20 cellular contexts compared by ENCODE assay signal in the genomic region with DNA sequence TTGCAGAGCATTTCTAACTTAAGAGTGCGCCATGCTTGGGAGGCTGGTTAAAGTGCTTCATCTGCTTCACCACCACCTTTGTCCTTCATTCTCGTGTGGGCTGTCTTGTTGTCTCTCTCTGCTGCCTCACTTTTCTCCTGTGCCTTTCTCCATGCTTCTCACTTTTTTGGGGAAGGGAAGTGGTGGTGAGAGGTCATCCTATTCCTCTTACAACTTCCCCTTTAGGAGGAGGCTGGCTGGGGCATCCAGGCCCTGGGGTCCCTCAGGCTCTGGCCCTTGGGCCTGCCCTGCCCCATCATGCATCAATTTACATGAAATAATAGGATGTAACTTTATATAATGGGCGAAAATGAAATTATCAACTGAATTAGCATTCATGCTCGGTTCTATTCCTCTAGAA. TPM values are rescaled to one million over a fixed set of nuclear protein-coding genes. Genes with fewer than 3 reads are reported as not detected.
DNase-seq lines count a peak whose midpoint lies in the region; ATAC-seq, FAIRE-seq and TF ChIP-seq lines count a peak whose summit lies in the region.
"Had no signal": no experiment of that assay in that cellular context is flagged by ENCODE, and none has a peak within 500 bp of the region (broad histone marks: within the 10 kb centered on the region; RNA-seq: fewer than 3 reads in every experiment).

No MANE protein-coding gene starts in this region.

- H3K4me2 ChIP-seq in K562 (ENCODE audit: insufficient read depth, low read length) = no peak overlapping the region

- no peak for ATAC-seq in K562
- ATAC-seq in upper lobe of right lung = peak; percentile 57

- 56% methylated on average over 4 of the region's 4 CpGs for WGBS in K562 (ENCODE audit: insufficient coverage, low coverage, missing lambda C conversion rate)

- intact Hi-C loops in K562 (cut with micrococcal nuclease) = no loop called here
- intact Hi-C loops in upper lobe of right lung (cut with DNase I) = no loop called here
- intact Hi-C loops in activated CD4-positive, alpha-beta T cell treated with anti-CD3 and anti-CD28 coated beads, Interleukin-2, amount 10 ng/mL, durations not matched to agents 24 days and 14 days (cut with micrococcal nuclease) = no loop called here

- H3K27me3 ChIP-seq in K562 (ENCODE audit: control insufficient read depth in 2 of 2, insufficient read depth in 2 of 2, low read length in 2 of 2) (no peaks in the 10 kb centered on the region), upper lobe of right lung (no peaks in the 10 kb centered on the region)

- H3K27ac ChIP-seq in K562 (ENCODE audit: extremely low read depth, low read depth, low read length) (no peak overlapping the region), upper lobe of right lung (no peak overlapping the region)
- H3K27ac ChIP-seq: C4-2B, GM23248 had no signal

- H3K9me3 Mint-ChIP-seq in activated CD4-positive, alpha-beta T cell treated with anti-CD3 and anti-CD28 coated beads, Interleukin-2, amount 10 ng/mL, durations not matched to agents 24 days and 14 days = peaks cover 3% of the 10 kb centered on the region
- H3K9me3 Mint-ChIP-seq: CD4-positive, alpha-beta memory T cell; IgD-negative memory B cell had no signal

- BruUV-seq in K562 (replicated peaks; lab: Mats Ljungman, UMichigan) = no TSS peak

- H3K4me1 Mint-ChIP-seq in activated CD4-positive, alpha-beta T cell treated with anti-CD3 and anti-CD28 coated beads, Interleukin-2, amount 10 ng/mL, durations not matched to agents 24 days and 14 days = no peaks in the 10 kb centered on the region

- TF ChIP-seq CTCF in K562 (IDR thresholded peaks at IDR 0.05 in 2 of 3, conservative IDR thresholded peaks at IDR 0.05 in 1 of 3; ENCODE audit: insufficient read depth in 2 of 3, low read depth in 1 of 3, low read length in 3 of 3) = no peak
- TF ChIP-seq CTCF in upper lobe of right lung (IDR thresholded peaks at IDR 0.05) = no peak

- H3K36me3 Mint-ChIP-seq in activated CD4-positive, alpha-beta T cell treated with anti-CD3 and anti-CD28 coated beads, Interleukin-2, amount 10 ng/mL, durations not matched to agents 24 days and 14 days (ENCODE audit: low read depth) = no peaks in the 10 kb centered on the region
- H3K36me3 Mint-ChIP-seq: CD4-positive, alpha-beta memory T cell; IgD-negative memory B cell had no signal

- no peaks in the 10 kb centered on the region for H4K20me1 ChIP-seq in K562 (replicated peaks; ENCODE audit: control insufficient read depth, insufficient read depth, low read length)

- no peak for TF ChIP-seq EP300 in K562 (IDR thresholded peaks at IDR 0.05; ENCODE audit: low read length)

- TF ChIP-seq POLR2A in K562 (conservative IDR thresholded peaks at IDR 0.05) = no peak

- in situ Hi-C loops in K562 (cut with MboI) = no loop called here

- H3K4me1 ChIP-seq in K562 (replicated peaks in 1 of 2; ENCODE audit: control insufficient read depth in 2 of 2, insufficient read depth in 2 of 2, low read length in 2 of 2) = no peaks in the 10 kb centered on the region
- H3K4me1 ChIP-seq in upper lobe of right lung = no peaks in the 10 kb centered on the region

- H3K9me1 ChIP-seq in K562 (ENCODE audit: control insufficient read depth, insufficient read depth, low read length) = no peaks in the 10 kb centered on the region

- H3K27ac Mint-ChIP-seq in activated CD4-positive, alpha-beta T cell treated with anti-CD3 and anti-CD28 coated beads, Interleukin-2, amount 10 ng/mL, durations not matched to agents 24 days and 14 days = no peak overlapping the region
- H3K27ac Mint-ChIP-seq: CD4-positive, alpha-beta memory T cell; IgD-negative memory B cell had no signal

- peak overlapping the region; percentile 69 for H2AFZ ChIP-seq in K562 (ENCODE audit: low read depth, low read length)
- H2AFZ ChIP-seq: GM23248 had no signal

- peaks cover 6% of the 10 kb centered on the region for H3K27me3 Mint-ChIP-seq in activated CD4-positive, alpha-beta T cell treated with anti-CD3 and anti-CD28 coated beads, Interleukin-2, amount 10 ng/mL, durations not matched to agents 24 days and 14 days
- H3K27me3 Mint-ChIP-seq: IgD-negative memory B cell had no signal

- H3K9me3 ChIP-seq in K562 (replicated peaks; ENCODE audit: control insufficient read depth, insufficient read depth, low read depth, low read length) (no peaks in the 10 kb centered on the region), upper lobe of right lung (no peaks in the 10 kb centered on the region)

- no peaks in the 10 kb centered on the region for H3K79me2 ChIP-seq in K562 (ENCODE audit: control insufficient read depth, insufficient read depth, low read length)

- CTCF ChIA-PET in K562 (lab: Yijun Ruan, JAX; ENCODE audit: low intra/inter-chr PET ratio) = no interaction called here

- no peak overlapping the region for H3K9ac ChIP-seq in K562 (ENCODE audit: insufficient read depth in 1 of 2, low read depth in 2 of 2, low read length in 2 of 2)
- H3K9ac ChIP-seq: GM23248 had no signal

- no peak for FAIRE-seq in K562 (lab: Jason Lieb, UNC)
- FAIRE-seq: A204.1, GM12892, GM18507, HTR-8/SVneo had no signal

- H3K4me3 ChIP-seq in K562 (no peak overlapping the region), upper lobe of right lung (no peak overlapping the region)
- H3K4me3 ChIP-seq: GM23248 had no signal

- DNase-seq in CD1c-positive myeloid dendritic cell (ENCODE audit: extremely low spot score) (peak; percentile 45), MV-4-11 (lab: John Stamatoyannopoulos, UW) (peak; percentile 51), K562 (ENCODE audit: extremely low read depth in 1 of 4, low spot score in 3 of 4) (no peak), upper lobe of right lung (no peak), HK-2 (ENCODE audit: unreplicated experiment) (no peak), NCI-H1105 (lab: John Stamatoyannopoulos, UW) (no peak)
- no peak for DNase-seq in activated CD4-positive, alpha-beta T cell treated with anti-CD3 and anti-CD28 coated beads, Interleukin-2, amount 10 ng/mL, durations not matched to agents 24 days and 14 days
- DNase-seq: AML-193; CD4-positive, alpha-beta memory T cell; DMS153; DMS79; GDM1; GM23248; HCEC 1CT had no signal

- POLR2A ChIA-PET in K562 (lab: Yijun Ruan, JAX) = no interaction called here

- TF ChIP-seq RAD21 in K562 (CRISPR knock-in tag; conservative IDR thresholded peaks at IDR 0.05 in 1 of 2, IDR thresholded peaks at IDR 0.05 in 1 of 2) = no peak

- no peaks in the 10 kb centered on the region for H3K36me3 ChIP-seq in K562 (ENCODE audit: control insufficient read depth, insufficient read depth, low read length)
- H3K36me3 ChIP-seq in upper lobe of right lung = no peaks in the 10 kb centered on the region

- no peak overlapping the region for H3K4me3 Mint-ChIP-seq in activated CD4-positive, alpha-beta T cell treated with anti-CD3 and anti-CD28 coated beads, Interleukin-2, amount 10 ng/mL, durations not matched to agents 24 days and 14 days
- H3K4me3 Mint-ChIP-seq: CD4-positive, alpha-beta memory T cell had no signal

TF ChIP-seq in K562, 482 proteins besides CTCF, POLR2A, EP300 and RAD21:
- TF ChIP-seq NKRF (IDR thresholded peaks at IDR 0.05; ENCODE audit: borderline replicate concordance) (no peak), ZKSCAN3 (CRISPR knock-in tag; IDR thresholded peaks at IDR 0.05) (no peak), ZNF121 (CRISPR knock-in tag; conservative IDR thresholded peaks at IDR 0.05) (no peak)

RNA-seq across cellular contexts. Expression of gene PIP4K2A, which starts 39.9 kb away (rescaled TPM):
- 31.6 and 61.2 TPM in 2 replicates for total RNA-seq in K562 (2011; cell fraction: chromatin; rRNA removed; ENCODE audit: low replicate concordance)
- 22.7 and 26.6 TPM in 2 replicates for total RNA-seq in K562 (2011; cell fraction: nucleolus; rRNA removed)
- 30.2 and 39.5 TPM in 2 replicates for total RNA-seq in K562 (2011; cell fraction: nucleoplasm; rRNA removed)
- total RNA-seq in K562 (2014; rRNA removed) = 61.5 and 75.1 TPM in 2 replicates
- total RNA-seq in K562 (2014; rRNA removed; fragmentation: Illumina TruSeq; extraction: Trizol) = 73.5 and 95.8 TPM in 2 replicates
- 110 and 117 TPM in 2 replicates for total RNA-seq in K562 (2015; rRNA removed; fragmentation: Illumina TruSeq; extraction: Trizol)
- total RNA-seq in K562 (2021) = 56.4 and 71.9 TPM in 2 replicates
- polyA plus RNA-seq in K562 (2011; rRNA removed) = 29.8 and 35.6 TPM in 2 replicates
- polyA plus RNA-seq in K562 (2011; cell fraction: cytosol; rRNA removed) = 14.8 and 25.0 TPM in 2 replicates
- 17.2 and 23.1 TPM in 2 replicates for polyA plus RNA-seq in K562 (2011; cell fraction: nucleus; rRNA removed)
- 39.4 and 42.5 TPM in 2 replicates for polyA plus RNA-seq in K562 (2012)
- 65.2 and 69.1 TPM in 2 replicates for polyA plus RNA-seq in K562 (2014; fragmentation: Illumina TruSeq; extraction: Trizol)
- polyA plus RNA-seq in K562 (2014; fragmentation: Nextera tagmentation; extraction: Ambion mirVana) = 10 to 100 TPM; 64.8 to 87.2 TPM
- polyA plus RNA-seq in K562 (2014; rRNA removed) = 47.1 and 49.5 TPM in 2 replicates
- 62.2 and 65.1 TPM in 2 replicates for polyA minus RNA-seq in K562 (2011; rRNA and poly(A)+ RNA removed)
- 37.1 and 39.1 TPM in 2 replicates for polyA minus RNA-seq in K562 (2011; cell fraction: cytosol; rRNA and poly(A)+ RNA removed)
- 21.7 and 45.1 TPM in 2 replicates for polyA minus RNA-seq in K562 (2011; cell fraction: nucleus; rRNA and poly(A)+ RNA removed)
- total RNA-seq in upper lobe of right lung = 61.2 TPM
- total RNA-seq in activated CD4-positive, alpha-beta T cell treated with anti-CD3 and anti-CD28 coated beads, Interleukin-2, amount 10 ng/mL, durations not matched to agents 24 days and 14 days = 94.6 and 101 TPM in 2 replicates

Comparison
In these comparisons a context has a peak if more than half of its experiments do, and no peak if none do; other contexts are left out.
1. DNase-seq: peak in CD1c-positive myeloid dendritic cell (single experiment) and MV-4-11 (single experiment); none in K562 (0 of 4), upper lobe of right lung (single experiment), HK-2 (single experiment), NCI-H1105 (single experiment) and activated CD4-positive, alpha-beta T cell treated with anti-CD3 and anti-CD28 coated beads, Interleukin-2, amount 10 ng/mL, durations not matched to agents 24 days and 14 days (single experiment).